ENCODE assay signal across 15 cellular contexts in genomic region chr5:148559461-148559860, GRCh38.
"Had no signal": no experiment of that assay in that cellular context is flagged by ENCODE, and none has a peak within 500 bp of the region (broad histone marks: within the 10 kb centered on the region; RNA-seq: fewer than 3 reads in every experiment).

No MANE protein-coding gene starts in this region.

- H3K27ac ChIP-seq: uterus had no signal

- H3K27ac Mint-ChIP-seq: activated naive CD4-positive, alpha-beta T cell treated with anti-CD3 and anti-CD28 coated beads, Interleukin-2, amount 50 U/mL, for 72 hours; brain; dendritic cell treated with granulocyte-macrophage colony-stimulating factor and Interleukin-4, amounts not matched to agents 40 ng/mL and 50 ng/mL, for 4 days; immature natural killer cell; natural killer cell treated with Interleukin-12 subunit alpha and Interleukin-12 subunit beta and Interleukin-15 and Interleukin-18, amount 100 ng/mL, for 72 hours; stimulated activated naive CD8-positive, alpha-beta T cell treated with anti-CD3 and anti-CD28 coated beads, Interleukin-15, amount 100 ng/mL, for 72 hours had no signal

- H3K4me1 Mint-ChIP-seq: brain; immature natural killer cell; stimulated activated naive CD8-positive, alpha-beta T cell treated with anti-CD3 and anti-CD28 coated beads, Interleukin-15, amount 100 ng/mL, for 72 hours had no signal

- H3K27me3 Mint-ChIP-seq: dendritic cell treated with granulocyte-macrophage colony-stimulating factor and Interleukin-4, amounts not matched to agents 40 ng/mL and 50 ng/mL, for 4 days had no signal

- H3K36me3 ChIP-seq: uterus had no signal

- H3K4me3 Mint-ChIP-seq: brain; dendritic cell treated with granulocyte-macrophage colony-stimulating factor and Interleukin-4, amounts not matched to agents 40 ng/mL and 50 ng/mL, for 4 days; immature natural killer cell; natural killer cell treated with Interleukin-12 subunit alpha and Interleukin-12 subunit beta and Interleukin-15 and Interleukin-18, amount 100 ng/mL, for 72 hours; stimulated activated naive CD8-positive, alpha-beta T cell treated with anti-CD3 and anti-CD28 coated beads, Interleukin-15, amount 100 ng/mL, for 72 hours had no signal

- DNase-seq: activated CD4-positive, alpha-beta T cell treated with anti-CD3 and anti-CD28 coated beads, Interleukin-2, amount 50 U/mL, for 4 hours; activated CD4-positive, CD25-positive, alpha-beta regulatory T cell treated with anti-CD3 and anti-CD28 coated beads, Interleukin-2, amount 50 U/mL, for 72 hours; activated effector memory CD4-positive, alpha-beta T cell treated with Interleukin-2 at 50 U/mL for 16 hours; activated T-cell treated with anti-CD3 and anti-CD28 coated beads, Interleukin-2, amount 50 U/mL, for 1 hour; amniotic stem cell; hippocampal formation; immature natural killer cell; stimulated activated CD4-positive, alpha-beta T cell treated with anti-CD3 and anti-CD28 coated beads, Interleukin-4, amount 100 ng/mL, for 4 hours; stimulated activated naive CD8-positive, alpha-beta T cell treated with anti-CD3 and anti-CD28 coated beads, Interleukin-15, amount 100 ng/mL, for 72 hours; uterus had no signal

- H3K4me1 ChIP-seq: uterus had no signal

- ATAC-seq: activated naive CD4-positive, alpha-beta T cell treated with anti-CD3 and anti-CD28 coated beads, Interleukin-2, amount 50 U/mL, for 72 hours; natural killer cell treated with Interleukin-12 subunit alpha and Interleukin-12 subunit beta and Interleukin-15 and Interleukin-18, amount 100 ng/mL, for 72 hours; stimulated activated naive CD8-positive, alpha-beta T cell treated with anti-CD3 and anti-CD28 coated beads, Interleukin-15, amount 100 ng/mL, for 72 hours had no signal

- H3K27me3 ChIP-seq: uterus had no signal

- H3K9me3 Mint-ChIP-seq: activated naive CD4-positive, alpha-beta T cell treated with anti-CD3 and anti-CD28 coated beads, Interleukin-2, amount 50 U/mL, for 72 hours; brain; dendritic cell treated with granulocyte-macrophage colony-stimulating factor and Interleukin-4, amounts not matched to agents 40 ng/mL and 50 ng/mL, for 4 days; immature natural killer cell; natural killer cell treated with Interleukin-12 subunit alpha and Interleukin-12 subunit beta and Interleukin-15 and Interleukin-18, amount 100 ng/mL, for 72 hours; stimulated activated naive CD8-positive, alpha-beta T cell treated with anti-CD3 and anti-CD28 coated beads, Interleukin-15, amount 100 ng/mL, for 72 hours had no signal

- H3K9me3 ChIP-seq: uterus had no signal

- H3K4me3 ChIP-seq: lung, uterus had no signal

- H3K36me3 Mint-ChIP-seq: activated naive CD4-positive, alpha-beta T cell treated with anti-CD3 and anti-CD28 coated beads, Interleukin-2, amount 50 U/mL, for 72 hours; brain; immature natural killer cell; natural killer cell treated with Interleukin-12 subunit alpha and Interleukin-12 subunit beta and Interleukin-15 and Interleukin-18, amount 100 ng/mL, for 72 hours had no signal
